Comparison of ENCODE assay signal across 9 cellular contexts in genomic region chr2:172083725-172084483, GRCh38. TPM values are rescaled to one million over a fixed set of nuclear protein-coding genes. Genes with fewer than 3 reads are reported as not detected.
DNase-seq lines count a peak whose midpoint lies in the region; ATAC-seq, FAIRE-seq and TF ChIP-seq lines count a peak whose summit lies in the region.
"Had no signal": no experiment of that assay in that cellular context is flagged by ENCODE, and none has a peak within 500 bp of the region (broad histone marks: within the 10 kb centered on the region; RNA-seq: fewer than 3 reads in every experiment).

No MANE protein-coding gene starts in this region.

- no peak for TF ChIP-seq RAD21 in A549 (conservative IDR thresholded peaks at IDR 0.05 in 1 of 2, IDR thresholded peaks at IDR 0.05 in 1 of 2)

- TF ChIP-seq EP300 in A549 (IDR thresholded peaks at IDR 0.05) = no peak

- intact Hi-C loops in PC-9 (cut with micrococcal nuclease; ENCODE audit: unreplicated experiment) = no loop called here

- POLR2A ChIA-PET in A549 (lab: Yijun Ruan, JAX) = interaction anchor here (1.0 to 2.7 kb wide), 6 partner anchors 11 to 190 kb away, joined by 4 to 32 read pairs (median 13); partner anchors contain the start of genes DLX2 and SLC25A12
- POLR2A ChIA-PET in PC-9 (lab: Charles Lee; ENCODE audit: unreplicated experiment) = no interaction called here

- CTCF ChIA-PET in A549 (lab: Yijun Ruan, JAX) = no interaction called here
- CTCF ChIA-PET in PC-9 (lab: Charles Lee) = no interaction called here

- peak in 1 of 2 experiments; percentile 1; a peak in 2 of 6 replicates for ATAC-seq in A549

- in situ Hi-C loops in G401 (cut with HindIII; ENCODE audit: low sequenced_read_pairs) = no loop called here

- H2AFZ ChIP-seq in PC-9 = no peak overlapping the region

- no peak for FAIRE-seq in A549 (lab: Jason Lieb, UNC)
- FAIRE-seq: endometrium had no signal

- DNase-seq in A549 (ENCODE audit: low read depth in 1 of 2, low spot score in 1 of 2) = no peak
- peak; percentile 44 for DNase-seq in ELF-1 (ENCODE audit: low read depth, low spot score)
- DNase-seq in SJCRH30 = no peak
- DNase-seq in glomerular visceral epithelial cell (ENCODE audit: extremely low spot score) = peak; percentile 70
- no peak for DNase-seq in PC-9
- no peak for DNase-seq in T-helper 9 cell
- no peak for DNase-seq in G401 (ENCODE audit: low spot score)
- no peak for DNase-seq in AG08395 (ENCODE audit: low spot score)

- H3K4me1 ChIP-seq in A549 (no peaks in the 10 kb centered on the region), SJCRH30 (no peaks in the 10 kb centered on the region), PC-9 (replicated peaks; ENCODE audit: insufficient read depth) (0 out of 2 replicates have a peak, but pooled peaks cover 4% of the 10 kb centered on the region)

- H3K36me3 ChIP-seq in SJCRH30 = 0 out of 2 replicates have a peak, but pooled peaks cover 4% of the 10 kb centered on the region
- H3K36me3 ChIP-seq in PC-9 (ENCODE audit: low read depth) = no peaks in the 10 kb centered on the region

- BruUV-seq in PC-9 (replicated peaks; lab: Mats Ljungman, UMichigan) = no TSS peak

- H3K4me3 ChIP-seq in A549 (peak overlapping the region; percentile 79; the same call in 2 of the 3 replicates), SJCRH30 (peak overlapping the region; percentile 73), PC-9 (no peak overlapping the region)

- WGBS in A549 (ENCODE audit: missing lambda C conversion rate) = 92% methylated on average over 23 of the region's 26 CpGs

- peaks cover 10% of the 10 kb centered on the region; the same call in 1 of the 2 replicates for H3F3A ChIP-seq in PC-9 (ENCODE audit: insufficient read depth, low read depth)

- H3K27ac ChIP-seq in A549 (peak overlapping the region; percentile 79 to 90; a peak in 4 of 6 replicates), SJCRH30 (peak overlapping the region; percentile 83), PC-9 (no peak overlapping the region)

- H3K9me2 ChIP-seq in PC-9 (ENCODE audit: insufficient read depth) = no peaks in the 10 kb centered on the region

- TF ChIP-seq CTCF in A549 (IDR thresholded peaks at IDR 0.05) = no peak
- TF ChIP-seq CTCF in PC-9 (conservative IDR thresholded peaks at IDR 0.05) = no peak

- no peaks in the 10 kb centered on the region for H3K79me2 ChIP-seq in PC-9 (ENCODE audit: low read depth)

- H4K20me1 ChIP-seq in PC-9 (ENCODE audit: insufficient read depth) = no peaks in the 10 kb centered on the region

- H3K27me3 ChIP-seq in SJCRH30 = no peaks in the 10 kb centered on the region
- no peaks in the 10 kb centered on the region for H3K27me3 ChIP-seq in PC-9 (ENCODE audit: insufficient read depth, low read depth)

- H3K4me2 ChIP-seq in A549 (peak overlapping the region; percentile 89), PC-9 (no peak overlapping the region)

- TF ChIP-seq POLR2A in A549 (IDR thresholded peaks at IDR 0.05; ENCODE audit: low read length) = no peak

- H3K9me3 ChIP-seq in A549 (no peaks in the 10 kb centered on the region), SJCRH30 (replicated peaks) (no peaks in the 10 kb centered on the region), PC-9 (ENCODE audit: insufficient read depth, low read depth) (peaks cover 5% of the 10 kb centered on the region; the same call in 1 of the 2 replicates)

TF ChIP-seq in A549, 52 proteins besides CTCF, POLR2A, EP300 and RAD21:
- TF ChIP-seq JUN (IDR thresholded peaks at IDR 0.05) (no peak), MAFK (IDR thresholded peaks at IDR 0.05; ENCODE audit: partially characterized antibody) (no peak), HOXA7 (CRISPR knock-in tag; IDR thresholded peaks at IDR 0.05) (no peak), FOXS1 (CRISPR knock-in tag; IDR thresholded peaks at IDR 0.05) (no peak), ZSCAN20 (CRISPR knock-in tag; IDR thresholded peaks at IDR 0.05) (no peak), PHF8 (IDR thresholded peaks at IDR 0.05; ENCODE audit: borderline replicate concordance, low read depth) (no peak)

RNA-seq across cellular contexts. Expression of gene DLX1, which starts 1.4 kb away (rescaled TPM):
- 0.53 and 1.1 TPM in 2 replicates for polyA plus RNA-seq in A549 (2011; rRNA removed)
- 3.2 and 4.7 TPM in 2 replicates for polyA plus RNA-seq in A549 (2012; cell fraction: cytosol; rRNA removed)
- polyA plus RNA-seq in A549 (2012; cell fraction: nucleus; rRNA removed) = 7.7 and 10.3 TPM in 2 replicates
- polyA plus RNA-seq in A549 (2017; fragmentation: RNase III; extraction: RNeasy Plus Mini Kit Qiagen cat#74134 plus additional on column Dnase treatment) = 2.4 to 2.9 TPM (median 2.5 TPM) in 3 replicates
- polyA minus RNA-seq in A549 (2011; rRNA and poly(A)+ RNA removed) = 0.24 and 1.2 TPM in 2 replicates
- 13.5 and 14.9 TPM in 2 replicates for total RNA-seq in SJCRH30 (2014; rRNA removed; shearing (Covaris generic))
- total RNA-seq in PC-9 (2021) = 0.87 TPM in 1 of 2 replicates, not detected in the other
- 21.8 and 26.2 TPM in 2 replicates for total RNA-seq in G401 (2014; rRNA removed; shearing (Covaris generic))

RNA-seq across cellular contexts. Expression of gene DLX2, which starts 18.8 kb away (rescaled TPM):
- 0.04 TPM in 2 replicates for polyA plus RNA-seq in A549 (2011; rRNA removed)
- 0.22 and 0.41 TPM in 2 replicates for polyA plus RNA-seq in A549 (2012; cell fraction: cytosol; rRNA removed)
- polyA plus RNA-seq in A549 (2012; cell fraction: nucleus; rRNA removed) = 0.44 and 0.60 TPM in 2 replicates
- 0.17 to 0.25 TPM (median 0.19 TPM) in 3 replicates for polyA plus RNA-seq in A549 (2017; fragmentation: RNase III; extraction: RNeasy Plus Mini Kit Qiagen cat#74134 plus additional on column Dnase treatment)
- polyA minus RNA-seq in A549 (2011; rRNA and poly(A)+ RNA removed) = not detected in 2 replicates
- 0.76 and 0.89 TPM in 2 replicates for total RNA-seq in SJCRH30 (2014; rRNA removed; shearing (Covaris generic))
- 0.65 and 0.76 TPM in 2 replicates for total RNA-seq in PC-9 (2021)
- total RNA-seq in G401 (2014; rRNA removed; shearing (Covaris generic)) = 5.0 and 5.3 TPM in 2 replicates

Comparison
In these comparisons a context has a peak if more than half of its experiments do, and no peak if none do; other contexts are left out.
1. DNase-seq: peak in ELF-1 (single experiment) and glomerular visceral epithelial cell (single experiment); none in A549 (0 of 2), SJCRH30 (0 of 2), PC-9 (0 of 2), T-helper 9 cell (single experiment), G401 (single experiment) and AG08395 (single experiment).